Comparison of ENCODE assay signal across 9 cellular contexts in the genomic region with DNA sequence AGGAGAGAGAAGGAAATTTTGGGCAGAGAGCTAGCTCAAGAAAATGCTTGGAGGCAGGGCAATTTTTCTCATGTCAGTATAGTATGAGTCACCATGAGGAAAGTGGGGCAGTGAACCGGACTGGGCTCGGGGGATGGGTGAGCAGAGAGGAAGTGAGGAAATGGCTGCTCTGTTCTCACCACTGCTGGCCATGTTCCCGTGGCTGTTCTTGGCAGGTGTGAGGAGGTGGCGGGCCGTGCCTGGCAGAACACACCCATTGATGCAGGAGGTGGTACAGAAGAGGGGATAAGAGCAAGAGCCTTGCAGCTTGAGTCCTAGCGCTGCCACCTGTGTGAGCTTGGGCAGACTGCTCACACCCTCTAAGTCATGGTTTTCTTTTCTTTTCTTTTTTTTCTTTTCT.
A peak's percentile ranks its signal among the peaks of the same experiment; 100 is the strongest.
DNase-seq lines count a peak whose midpoint lies in the region; ATAC-seq, FAIRE-seq and TF ChIP-seq lines count a peak whose summit lies in the region.
"Had no signal": no experiment of that assay in that cellular context is flagged by ENCODE, and none has a peak within 500 bp of the region (broad histone marks: within the 10 kb centered on the region; RNA-seq: fewer than 3 reads in every experiment).

No MANE protein-coding gene starts in this region.

- peak; percentile 16 for DNase-seq in NCI-H1092 (lab: John Stamatoyannopoulos, UW)
- DNase-seq in NCI-H1092 treated with DMSO at 0.1 percent for 48 hours (lab: John Stamatoyannopoulos, UW) = no peak
- DNase-seq in RCC 7860 (ENCODE audit: low spot score) = peak; percentile 79
- DNase-seq in fibroblast of pulmonary artery (ENCODE audit: low read depth) = peak; percentile 96
- peak; percentile 28 for DNase-seq in pons (ENCODE audit: low spot score)
- no peak for DNase-seq in NCI-H1930 (lab: John Stamatoyannopoulos, UW)

- ATAC-seq in HG02943 (IDR thresholded peaks at IDR 0.05; ENCODE audit: low read depth, unreplicated experiment) = peak; percentile 80
- ATAC-seq in GM18873 (IDR thresholded peaks at IDR 0.05; ENCODE audit: low FRiP score, unreplicated experiment) = no peak

- FAIRE-seq in RCC 7860 (lab: Jason Lieb, UNC) = peak; percentile 85
- FAIRE-seq: A204.1 had no signal

- no peak for TF ChIP-seq CTCF in fibroblast of pulmonary artery (IDR thresholded peaks at IDR 0.05; ENCODE audit: low read length, missing control alignments)

- H3K4me3 ChIP-seq in fibroblast of pulmonary artery (replicated peaks; ENCODE audit: low read depth, low read length) = no peak overlapping the region

Comparison
In these comparisons a context has a peak if more than half of its experiments do, and no peak if none do; other contexts are left out.
1. DNase-seq: peak in NCI-H1092 (single experiment), RCC 7860 (single experiment), fibroblast of pulmonary artery (single experiment) and pons (single experiment); none in NCI-H1092 treated with DMSO at 0.1 percent for 48 hours (single experiment) and NCI-H1930 (0 of 2).